ENCODE assay signal across 22 cellular contexts in the genomic region with DNA sequence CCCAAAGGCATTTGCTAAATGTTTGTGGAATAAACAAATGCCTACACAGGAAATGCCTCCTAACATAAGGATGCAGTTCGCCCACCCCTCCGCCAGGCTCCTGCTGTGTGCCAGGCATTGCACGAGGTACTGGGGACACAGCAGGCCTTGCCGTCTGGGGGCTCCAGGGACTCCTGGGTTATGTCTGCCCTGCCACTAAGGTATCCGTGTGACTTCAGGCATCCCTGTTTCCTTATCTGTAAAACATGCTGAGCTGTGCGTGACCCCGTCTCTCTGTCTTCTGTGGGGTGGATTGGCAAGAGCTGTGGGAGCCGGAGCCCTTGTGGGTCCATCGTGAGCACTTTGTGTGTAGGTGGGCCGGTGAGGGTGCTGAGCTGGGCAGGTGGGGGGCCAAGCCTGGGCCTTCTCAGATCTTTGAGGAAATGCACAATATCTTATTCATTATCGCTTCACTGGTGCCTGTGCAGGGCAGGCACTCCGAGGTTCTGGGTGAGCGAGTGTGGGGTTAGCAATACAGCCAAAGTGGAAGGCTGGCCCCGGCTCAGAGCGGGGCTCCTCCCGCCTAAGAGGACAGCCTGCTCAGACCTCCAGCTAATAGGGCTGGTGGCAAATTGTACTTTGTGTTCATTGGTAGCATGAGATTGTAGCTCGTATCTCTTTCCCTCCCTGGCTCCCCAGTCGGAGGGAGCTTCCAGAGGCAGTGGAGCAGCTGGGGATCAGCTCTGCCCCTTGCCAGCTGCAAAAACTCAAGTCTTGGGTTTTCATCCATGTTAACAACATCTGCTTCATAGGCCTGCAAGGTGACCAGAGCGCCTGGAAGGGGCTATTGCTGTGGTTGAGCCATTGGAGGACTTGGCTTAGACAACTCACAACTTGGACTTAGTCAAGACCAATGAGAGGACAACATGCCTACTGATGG.
A peak's percentile ranks its signal among the peaks of the same experiment; 100 is the strongest.
DNase-seq lines count a peak whose midpoint lies in the region; ATAC-seq and TF ChIP-seq lines count a peak whose summit lies in the region.
"Had no signal": no experiment of that assay in that cellular context is flagged by ENCODE, and none has a peak within 500 bp of the region (broad histone marks: within the 10 kb centered on the region; RNA-seq: fewer than 3 reads in every experiment).

No MANE protein-coding gene starts in this region.

- dilution Hi-C loops in IMR-90 (cut with HindIII; ENCODE audit: low sequenced_read_pairs, unreplicated experiment), result no loop called here

- no peaks in the 10 kb centered on the region for H3K9me3 ChIP-seq in IMR-90 (ENCODE audit: control insufficient read depth, insufficient read depth, low read length)
- no peaks in the 10 kb centered on the region for H3K9me3 ChIP-seq in SJCRH30 (replicated peaks)
- H3K9me3 ChIP-seq: esophagus muscularis mucosa, HAP-1 had no signal

- no peak for DNase-seq in AG04449 (ENCODE audit: low read depth, low spot score)
- no peak for DNase-seq in IMR-90
- no peak for DNase-seq in fibroblast of mammary gland (ENCODE audit: low read depth)
- no peak for DNase-seq in activated CD4-positive, alpha-beta T cell treated with anti-CD3 and anti-CD28 coated beads, Interleukin-2, amount 50 U/mL, for 48 hours
- no peak for DNase-seq in SJCRH30
- no peak for DNase-seq in hypothalamus (lab: John Stamatoyannopoulos, UW)
- DNase-seq: activated CD4-positive, CD25-positive, alpha-beta regulatory T cell; CD4-positive, CD25-positive, alpha-beta regulatory T cell; effector CD4-positive, alpha-beta T cell; immature natural killer cell; Kasumi-1; NCI-H1105; NCI-H526 treated with DMSO at 0.1 percent for 48 hours; SHP77 treated with DMSO at 0.1 percent for 48 hours; stimulated activated naive CD4-positive, alpha-beta T cell had no signal

- H3K9me3 Mint-ChIP-seq in nephron, result no peaks in the 10 kb centered on the region
- H3K9me3 Mint-ChIP-seq: activated T-helper 17 cell treated with anti-CD3 and anti-CD28 coated beads, Interleukin-2, amount 50 U/mL, for 72 hours; CD4-positive, CD25-positive, alpha-beta regulatory T cell; central memory CD8-positive, alpha-beta T cell; immature natural killer cell; memory B cell had no signal

- peak overlapping the region; percentile 42 for H2BK120ac ChIP-seq in IMR-90 (ENCODE audit: low read depth, low read length)

- H3K4me3 ChIP-seq in AG04449 (ENCODE audit: low read depth, low read length) (no peak overlapping the region), IMR-90 (ENCODE audit: insufficient read depth, low read depth, low read length) (no peak overlapping the region), fibroblast of mammary gland (ENCODE audit: control insufficient read depth, low read depth, low read length) (no peak overlapping the region), SJCRH30 (no peak overlapping the region)
- H3K4me3 ChIP-seq: esophagus muscularis mucosa, HAP-1 had no signal

- 63% methylated on average over 7 of the region's 19 CpGs; no CpG with 5 or more reads in 1 of the 2 experiments for WGBS in IMR-90 (ENCODE audit: extremely low coverage in 2 of 2, insufficient read length in 1 of 2), 2 experiments

- peak overlapping the region; percentile 10 for H2BK5ac ChIP-seq in IMR-90 (ENCODE audit: low read depth, low read length, poor library complexity, severe bottlenecking)

- peaks cover 74% of the 10 kb centered on the region for H3K4me1 Mint-ChIP-seq in nephron
- H3K4me1 Mint-ChIP-seq: activated T-helper 17 cell treated with anti-CD3 and anti-CD28 coated beads, Interleukin-2, amount 50 U/mL, for 72 hours; CD4-positive, CD25-positive, alpha-beta regulatory T cell; central memory CD8-positive, alpha-beta T cell; immature natural killer cell; memory B cell had no signal

- peak overlapping the region in 1 of 2 experiments; percentile 11; a peak in 1 of 4 replicates for H4K8ac ChIP-seq in IMR-90 (ENCODE audit: low read depth in 2 of 2, low read length in 2 of 2)

- peaks cover 4% of the 10 kb centered on the region for H3K36me3 Mint-ChIP-seq in nephron (ENCODE audit: low read depth)
- H3K36me3 Mint-ChIP-seq: CD4-positive, CD25-positive, alpha-beta regulatory T cell; immature natural killer cell; memory B cell had no signal

- in situ Hi-C loops in IMR-90 (cut with MboI; ENCODE audit: low sequenced_read_pairs), result no loop called here

- H3K27me3 ChIP-seq in IMR-90 (ENCODE audit: control insufficient read depth, insufficient read depth, low read length) (no peaks in the 10 kb centered on the region), SJCRH30 (no peaks in the 10 kb centered on the region)
- H3K27me3 ChIP-seq: esophagus muscularis mucosa had no signal

- intact Hi-C loops in IMR-90 (cut with micrococcal nuclease), result no loop called here

- H4K91ac ChIP-seq in IMR-90 (ENCODE audit: insufficient read depth, low read depth, low read length), result peak overlapping the region; percentile 46

- peaks cover 45 to 95% of the 10 kb centered on the region in 2 experiments; a peak in 3 of 4 replicates for H3K79me1 ChIP-seq in IMR-90 (ENCODE audit: low read depth in 1 of 2, low read length in 2 of 2)

- peaks cover 77% of the 10 kb centered on the region for H4K20me1 ChIP-seq in IMR-90 (ENCODE audit: insufficient read depth, low read length)

- ATAC-seq in IMR-90 (ENCODE audit: low read depth) (peak; percentile 22; the same call in 1 of the 2 replicates), GM18517 (IDR thresholded peaks at IDR 0.05; ENCODE audit: unreplicated experiment) (no peak)
- ATAC-seq: activated T-helper 17 cell treated with anti-CD3 and anti-CD28 coated beads, Interleukin-2, amount 50 U/mL, for 72 hours had no signal

- H3K18ac ChIP-seq in IMR-90 (ENCODE audit: low read depth, low read length), result no peak overlapping the region

- no peak overlapping the region for H3K56ac ChIP-seq in IMR-90 (ENCODE audit: extremely low read depth, insufficient read depth, low read length)

- H3K4me1 ChIP-seq in IMR-90 (ENCODE audit: control insufficient read depth, insufficient read depth, low read length) (peaks cover 48% of the 10 kb centered on the region), SJCRH30 (peaks cover 8% of the 10 kb centered on the region; the same call in 1 of the 2 replicates)
- H3K4me1 ChIP-seq: HAP-1 had no signal

- peaks cover 75% of the 10 kb centered on the region for H3K9me1 ChIP-seq in IMR-90 (ENCODE audit: insufficient read depth, low read length)

- H2BK15ac ChIP-seq in IMR-90 (ENCODE audit: low read depth, low read length), result 0 out of 3 replicates have a peak overlapping the region, but pooled peaks have one; percentile 3

- BruUV-seq in IMR-90 (replicated peaks; lab: Mats Ljungman, UMichigan), result no TSS peak

- H2BK20ac ChIP-seq in IMR-90 (ENCODE audit: low read depth, low read length), result no peak overlapping the region

- H3K27ac Mint-ChIP-seq in nephron, result peak overlapping the region; percentile 17 to 62 (median 41)
- H3K27ac Mint-ChIP-seq: activated T-helper 17 cell treated with anti-CD3 and anti-CD28 coated beads, Interleukin-2, amount 50 U/mL, for 72 hours; CD4-positive, CD25-positive, alpha-beta regulatory T cell; immature natural killer cell; memory B cell had no signal

- H4K5ac ChIP-seq in IMR-90 (ENCODE audit: low read depth, low read length), result no peak overlapping the region

- no peak overlapping the region for H3K9ac ChIP-seq in IMR-90 (ENCODE audit: low read depth, low read length)

- TF ChIP-seq RAD21 in IMR-90 (IDR thresholded peaks at IDR 0.05; ENCODE audit: low read length), result no peak

- H3K27ac ChIP-seq in IMR-90 (ENCODE audit: insufficient read depth, low read length) (peak overlapping the region; percentile 18; the same call in 1 of the 2 replicates), SJCRH30 (no peak overlapping the region)

- no peak overlapping the region for H2AFZ ChIP-seq in IMR-90 (replicated peaks; ENCODE audit: low read length, poor library complexity)

- no peak overlapping the region for H3K4me2 ChIP-seq in IMR-90 (ENCODE audit: low read depth, low read length)

- peak overlapping the region; percentile 46; the same call in 1 of the 2 replicates for H2AK5ac ChIP-seq in IMR-90 (ENCODE audit: low read depth, low read length)

- H3K27me3 Mint-ChIP-seq in nephron (ENCODE audit: low read depth), result peaks cover 22% of the 10 kb centered on the region

- peaks cover 2% of the 10 kb centered on the region; the same call in 1 of the 2 replicates for H3K36me3 ChIP-seq in IMR-90 (ENCODE audit: control insufficient read depth, insufficient read depth, low read length)
- no peaks in the 10 kb centered on the region for H3K36me3 ChIP-seq in SJCRH30
- H3K36me3 ChIP-seq: esophagus muscularis mucosa, HAP-1 had no signal

- no peak for TF ChIP-seq POLR2A in IMR-90 (IDR thresholded peaks at IDR 0.05; ENCODE audit: low read depth, low read length)

- H3K23ac ChIP-seq in IMR-90 (ENCODE audit: low read depth, low read length), result peak overlapping the region; percentile 21

- H3K14ac ChIP-seq in IMR-90 (replicated peaks; ENCODE audit: low read depth, low read length), result peak overlapping the region; percentile 22; the same call in 1 of the 2 replicates

- peak overlapping the region; percentile 65 for H3K4ac ChIP-seq in IMR-90 (ENCODE audit: low read depth, low read length)

- CTCF ChIA-PET in AG04449 (lab: Yijun Ruan, JAX), result interaction anchor here (0.9 to 5.2 kb wide), 9 partner anchors 10 to 208 kb away, joined by 3 to 20 read pairs (median 4); partner anchors contain the start of gene GLI2
- CTCF ChIA-PET in IMR-90 (lab: Yijun Ruan, JAX), result no interaction called here

- H3K4me3 Mint-ChIP-seq in nephron, result no peak overlapping the region
- H3K4me3 Mint-ChIP-seq: activated T-helper 17 cell treated with anti-CD3 and anti-CD28 coated beads, Interleukin-2, amount 50 U/mL, for 72 hours; CD4-positive, CD25-positive, alpha-beta regulatory T cell; central memory CD8-positive, alpha-beta T cell; immature natural killer cell; memory B cell had no signal

- peak; percentile 33 for TF ChIP-seq CTCF in AG04449 (IDR thresholded peaks at IDR 0.05; ENCODE audit: insufficient read depth, low read length, missing control alignments)
- 0 out of 2 replicates have a peak, but pooled peaks have one; percentile 6 for TF ChIP-seq CTCF in IMR-90 (conservative IDR thresholded peaks at IDR 0.05; ENCODE audit: low read depth, low read length)
- peak; percentile 5 for TF ChIP-seq CTCF in fibroblast of mammary gland (conservative IDR thresholded peaks at IDR 0.05; ENCODE audit: control insufficient read depth, insufficient read depth, low read depth, low read length)
- no peak for TF ChIP-seq CTCF in nephron (IDR thresholded peaks at IDR 0.05; ENCODE audit: unreplicated experiment in 3 of 3)

- H2AK9ac ChIP-seq in IMR-90 (replicated peaks; ENCODE audit: low read depth, low read length, poor library complexity), result peak overlapping the region; percentile 22

- POLR2A ChIA-PET in AG04449 (lab: Yijun Ruan, JAX), result interaction anchor here (1.5 to 1.8 kb wide), 2 partner anchors 72 to 126 kb away, joined by 6 to 9 read pairs; partner anchors contain the start of gene GLI2
- POLR2A ChIA-PET in IMR-90 (lab: Charles Lee; ENCODE audit: unreplicated experiment), result no interaction called here

TF ChIP-seq in IMR-90, 13 proteins besides CTCF, POLR2A, EP300 and RAD21 (continues in another document):
- TF ChIP-seq MXI1 (IDR thresholded peaks at IDR 0.05; ENCODE audit: borderline replicate concordance, low read depth, low read length), result no peak
- TF ChIP-seq FOS (IDR thresholded peaks at IDR 0.05; ENCODE audit: low read depth, low read length), result no peak

Comparison
In these comparisons a context has a peak if more than half of its experiments do, and no peak if none do; other contexts are left out.
1. CTCF ChIP-seq: peak in AG04449 (single experiment), IMR-90 (single experiment) and fibroblast of mammary gland (single experiment); none in nephron (0 of 3).